20 cellular contexts compared by ENCODE assay signal in genomic region chrY:20745060-20745459, GRCh38. TPM values are rescaled to one million over a fixed set of nuclear protein-coding genes. Genes with fewer than 3 reads are reported as not detected.
A peak's percentile ranks its signal among the peaks of the same experiment; 100 is the strongest.
DNase-seq lines count a peak whose midpoint lies in the region; ATAC-seq and TF ChIP-seq lines count a peak whose summit lies in the region.
"Had no signal": no experiment of that assay in that cellular context is flagged by ENCODE, and none has a peak within 500 bp of the region (broad histone marks: within the 10 kb centered on the region; RNA-seq: fewer than 3 reads in every experiment).

No MANE protein-coding gene starts in this region.

- no peak overlapping the region for H3K4me2 ChIP-seq in smooth muscle cell

- no peak overlapping the region for H3K4me3 ChIP-seq in smooth muscle cell
- H3K4me3 ChIP-seq: prostate gland, SK-N-MC, suprapubic skin had no signal

- peak in 1 of 2 donors; percentile 35 for DNase-seq in activated T-cell treated with anti-CD3 and anti-CD28 coated beads, Interleukin-2, amount 50 U/mL, for 72 hours
- DNase-seq in activated T-cell treated with anti-CD3 and anti-CD28 coated beads, Interleukin-2, amount 50 U/mL, for 1 hour, result no peak
- peak; percentile 46 for DNase-seq in activated CD4-positive, alpha-beta T cell treated with anti-CD3 and anti-CD28 coated beads for 48 hours
- peak; percentile 65 for DNase-seq in activated naive CD8-positive, alpha-beta T cell treated with anti-CD3 and anti-CD28 coated beads, Interleukin-2, amount 10 ng/mL, durations not matched to agents 7 days and 5 days
- peak; percentile 2 to 63 for DNase-seq in stimulated activated effector memory CD8-positive, alpha-beta T cell treated with anti-CD3 and anti-CD28 coated beads, Interleukin-12 subunit alpha, Interleukin-12 subunit beta, amount 100 ng/mL, for 72 hours (ENCODE audit: low spot score in 2 of 2)
- DNase-seq in smooth muscle cell (lab: John Stamatoyannopoulos, UW; ENCODE audit: unreplicated experiment), result no peak
- DNase-seq in G401 (ENCODE audit: low spot score), result no peak
- DNase-seq in NCI-H146 (lab: John Stamatoyannopoulos, UW), result no peak
- DNase-seq: cortex of kidney, islet precursor cell, MM.1S, natural killer cell, NCI-H1930, NCI-H510A had no signal

- no peaks in the 10 kb centered on the region for H4K20me1 ChIP-seq in smooth muscle cell (ENCODE audit: low read depth)

- H3K27ac ChIP-seq in smooth muscle cell (ENCODE audit: low read depth), result no peak overlapping the region
- H3K27ac ChIP-seq: prostate gland, SK-N-MC, suprapubic skin had no signal

- no peaks in the 10 kb centered on the region for H3K36me3 ChIP-seq in smooth muscle cell (ENCODE audit: low read depth)
- H3K36me3 ChIP-seq: prostate gland, suprapubic skin had no signal

- POLR2A ChIA-PET in activated naive CD8-positive, alpha-beta T cell treated with anti-CD3 and anti-CD28 coated beads, Interleukin-2, amount 10 ng/mL, durations not matched to agents 7 days and 5 days (lab: Charles Lee), result no interaction called here

- no peak overlapping the region for H3K9ac ChIP-seq in smooth muscle cell (ENCODE audit: low read depth)

- no peaks in the 10 kb centered on the region for H3K9me3 ChIP-seq in smooth muscle cell (replicated peaks; ENCODE audit: low read depth)
- H3K9me3 ChIP-seq: prostate gland, suprapubic skin had no signal

- H3K27me3 ChIP-seq in smooth muscle cell (ENCODE audit: low read depth), result no peaks in the 10 kb centered on the region
- H3K27me3 ChIP-seq: suprapubic skin had no signal

- H3K27me3 Mint-ChIP-seq in activated T-cell treated with anti-CD3 and anti-CD28 coated beads, Interleukin-2, amount 50 U/mL, for 72 hours (ENCODE audit: low read depth), result no peaks in the 10 kb centered on the region
- H3K27me3 Mint-ChIP-seq in activated naive CD8-positive, alpha-beta T cell treated with anti-CD3 and anti-CD28 coated beads, Interleukin-2, amount 10 ng/mL, durations not matched to agents 7 days and 5 days, result no peaks in the 10 kb centered on the region

- no peaks in the 10 kb centered on the region for H3K4me1 ChIP-seq in smooth muscle cell (ENCODE audit: low read depth)
- H3K4me1 ChIP-seq: prostate gland, suprapubic skin had no signal

- no peak for TF ChIP-seq CTCF in smooth muscle cell (IDR thresholded peaks at IDR 0.05; ENCODE audit: borderline replicate concordance, insufficient read depth, poor library complexity, severe bottlenecking)

- H3K36me3 Mint-ChIP-seq in activated T-cell treated with anti-CD3 and anti-CD28 coated beads, Interleukin-2, amount 50 U/mL, for 72 hours (ENCODE audit: insufficient read depth in 2 of 2), result no peaks in the 10 kb centered on the region
- H3K36me3 Mint-ChIP-seq in activated naive CD8-positive, alpha-beta T cell treated with anti-CD3 and anti-CD28 coated beads, Interleukin-2, amount 10 ng/mL, durations not matched to agents 7 days and 5 days, result no peaks in the 10 kb centered on the region
- no peaks in the 10 kb centered on the region for H3K36me3 Mint-ChIP-seq in stimulated activated effector memory CD8-positive, alpha-beta T cell treated with anti-CD3 and anti-CD28 coated beads, Interleukin-12 subunit alpha, Interleukin-12 subunit beta, amount 100 ng/mL, for 72 hours
- H3K36me3 Mint-ChIP-seq: CD8-positive, alpha-beta T cell; natural killer cell had no signal

- peak in 1 of 2 donors; percentile 80 for ATAC-seq in activated T-cell treated with anti-CD3 and anti-CD28 coated beads, Interleukin-2, amount 50 U/mL, for 72 hours (replicated peaks in 1 of 2)
- ATAC-seq in activated naive CD8-positive, alpha-beta T cell treated with anti-CD3 and anti-CD28 coated beads, Interleukin-2, amount 10 ng/mL, durations not matched to agents 7 days and 5 days (ENCODE audit: low read depth), result peak; percentile 78
- ATAC-seq in stimulated activated effector memory CD8-positive, alpha-beta T cell treated with anti-CD3 and anti-CD28 coated beads, Interleukin-12 subunit alpha, Interleukin-12 subunit beta, amount 100 ng/mL, for 72 hours, result peak; percentile 54
- ATAC-seq: CD8-positive, alpha-beta T cell had no signal

- no peak overlapping the region for H2AFZ ChIP-seq in smooth muscle cell (ENCODE audit: low read depth)

- no CpG with 5 or more reads among the region's 2 CpGs for WGBS in smooth muscle cell (ENCODE audit: low lambda C conversion rate)

- peak overlapping the region in 1 of 2 donors; percentile 60 for H3K4me3 Mint-ChIP-seq in activated T-cell treated with anti-CD3 and anti-CD28 coated beads, Interleukin-2, amount 50 U/mL, for 72 hours
- H3K4me3 Mint-ChIP-seq in activated naive CD8-positive, alpha-beta T cell treated with anti-CD3 and anti-CD28 coated beads, Interleukin-2, amount 10 ng/mL, durations not matched to agents 7 days and 5 days, result peak overlapping the region; percentile 37
- no peak overlapping the region for H3K4me3 Mint-ChIP-seq in stimulated activated effector memory CD8-positive, alpha-beta T cell treated with anti-CD3 and anti-CD28 coated beads, Interleukin-12 subunit alpha, Interleukin-12 subunit beta, amount 100 ng/mL, for 72 hours
- H3K4me3 Mint-ChIP-seq: CD8-positive, alpha-beta T cell; natural killer cell had no signal

- H3K9me3 Mint-ChIP-seq in activated T-cell treated with anti-CD3 and anti-CD28 coated beads, Interleukin-2, amount 50 U/mL, for 72 hours, result no peaks in the 10 kb centered on the region
- no peaks in the 10 kb centered on the region for H3K9me3 Mint-ChIP-seq in activated naive CD8-positive, alpha-beta T cell treated with anti-CD3 and anti-CD28 coated beads, Interleukin-2, amount 10 ng/mL, durations not matched to agents 7 days and 5 days
- H3K9me3 Mint-ChIP-seq in stimulated activated effector memory CD8-positive, alpha-beta T cell treated with anti-CD3 and anti-CD28 coated beads, Interleukin-12 subunit alpha, Interleukin-12 subunit beta, amount 100 ng/mL, for 72 hours, result no peaks in the 10 kb centered on the region
- H3K9me3 Mint-ChIP-seq: CD8-positive, alpha-beta T cell; natural killer cell had no signal

- no peaks in the 10 kb centered on the region for H3K4me1 Mint-ChIP-seq in activated T-cell treated with anti-CD3 and anti-CD28 coated beads, Interleukin-2, amount 50 U/mL, for 72 hours (ENCODE audit: low read depth)
- H3K4me1 Mint-ChIP-seq in activated naive CD8-positive, alpha-beta T cell treated with anti-CD3 and anti-CD28 coated beads, Interleukin-2, amount 10 ng/mL, durations not matched to agents 7 days and 5 days, result peaks cover 50% of the 10 kb centered on the region
- peaks cover 31% of the 10 kb centered on the region for H3K4me1 Mint-ChIP-seq in stimulated activated effector memory CD8-positive, alpha-beta T cell treated with anti-CD3 and anti-CD28 coated beads, Interleukin-12 subunit alpha, Interleukin-12 subunit beta, amount 100 ng/mL, for 72 hours

- H3F3A ChIP-seq in smooth muscle cell (ENCODE audit: low read depth), result no peaks in the 10 kb centered on the region

- H3K27ac Mint-ChIP-seq in activated T-cell treated with anti-CD3 and anti-CD28 coated beads, Interleukin-2, amount 50 U/mL, for 72 hours, result peak overlapping the region; percentile 6
- peak overlapping the region; percentile 79 for H3K27ac Mint-ChIP-seq in activated naive CD8-positive, alpha-beta T cell treated with anti-CD3 and anti-CD28 coated beads, Interleukin-2, amount 10 ng/mL, durations not matched to agents 7 days and 5 days
- no peak overlapping the region for H3K27ac Mint-ChIP-seq in stimulated activated effector memory CD8-positive, alpha-beta T cell treated with anti-CD3 and anti-CD28 coated beads, Interleukin-12 subunit alpha, Interleukin-12 subunit beta, amount 100 ng/mL, for 72 hours

- in situ Hi-C loops in G401 (cut with HindIII; ENCODE audit: low sequenced_read_pairs), result no loop called here

- H3K79me2 ChIP-seq in smooth muscle cell (ENCODE audit: low read depth), result no peaks in the 10 kb centered on the region

RNA-seq across cellular contexts. Expression of gene RPS4Y2, which starts 10.8 kb away (rescaled TPM):
- not detected for total RNA-seq in activated T-cell treated with anti-CD3 and anti-CD28 coated beads, Interleukin-2, amount 50 U/mL, for 72 hours
- total RNA-seq in activated naive CD8-positive, alpha-beta T cell treated with anti-CD3 and anti-CD28 coated beads, Interleukin-2, amount 10 ng/mL, durations not matched to agents 7 days and 5 days, result under 1 TPM in 1 of 2 experiments, not detected in 1; 0.40 TPM
- not detected in 2 replicates for total RNA-seq in smooth muscle cell
- polyA plus RNA-seq in smooth muscle cell, result not detected in 2 replicates
- not detected in 2 replicates for total RNA-seq in G401 (2014; rRNA removed; shearing (Covaris generic))
- total RNA-seq: CD8-positive, alpha-beta T cell; natural killer cell; OCI-LY7; prostate gland; suprapubic skin had no signal
- polyA plus RNA-seq: esophagus had no signal

Comparison
In these comparisons a context has a peak if more than half of its experiments do, and no peak if none do; other contexts are left out.
1. DNase-seq: peak in activated CD4-positive, alpha-beta T cell treated with anti-CD3 and anti-CD28 coated beads for 48 hours (single experiment), activated naive CD8-positive, alpha-beta T cell treated with anti-CD3 and anti-CD28 coated beads, Interleukin-2, amount 10 ng/mL, durations not matched to agents 7 days and 5 days (single experiment) and stimulated activated effector memory CD8-positive, alpha-beta T cell treated with anti-CD3 and anti-CD28 coated beads, Interleukin-12 subunit alpha, Interleukin-12 subunit beta, amount 100 ng/mL, for 72 hours (2 of 2); none in activated T-cell treated with anti-CD3 and anti-CD28 coated beads, Interleukin-2, amount 50 U/mL, for 1 hour (single experiment), smooth muscle cell (single experiment), G401 (single experiment) and NCI-H146 (single experiment).